ENCODE assay signal across 34 cellular contexts in genomic region chr4:181991374-181991773, GRCh38.
"Had no signal": no experiment of that assay in that cellular context is flagged by ENCODE, and none has a peak within 500 bp of the region (broad histone marks: within the 10 kb centered on the region; RNA-seq: fewer than 3 reads in every experiment).

No MANE protein-coding gene starts in this region.

- H3K27ac Mint-ChIP-seq: activated CD4-positive, alpha-beta memory T cell treated with anti-CD3 and anti-CD28 coated beads for 36 hours; activated CD4-positive, alpha-beta T cell treated with anti-CD3 and anti-CD28 coated beads for 36 hours; activated CD4-positive, alpha-beta T cell treated with anti-CD3 and anti-CD28 coated beads, Interleukin-2, amount 10 ng/mL, durations not matched to agents 24 days and 14 days; activated CD8-positive, alpha-beta memory T cell treated with anti-CD3 and anti-CD28 coated beads, Interleukin-2, amount 10 ng/mL, durations not matched to agents 7 days and 5 days; activated CD8-positive, alpha-beta T cell treated with anti-CD3 and anti-CD28 coated beads, Interleukin-2, amount 10 ng/mL, durations not matched to agents 7 days and 5 days; activated naive CD4-positive, alpha-beta T cell treated with anti-CD3 and anti-CD28 coated beads, Interleukin-2, amount 10 ng/mL, durations not matched to agents 7 days and 5 days; activated naive CD4-positive, alpha-beta T cell treated with anti-CD3 and anti-CD28 coated beads, Interleukin-2, amount 50 U/mL, for 72 hours; activated naive CD8-positive, alpha-beta T cell treated with anti-CD3 and anti-CD28 coated beads, Interleukin-2, amount 10 ng/mL, durations not matched to agents 7 days and 5 days; activated T-helper 1 cell treated with anti-CD3 and anti-CD28 coated beads, Interleukin-12 subunit alpha, Interleukin-12 subunit beta, Interleukin-2, Interleukin-4 antibody, amounts not matched to agents 30 ng/mL and 10 ng/mL and 1 ng/mL, durations not matched to agents 14 hours and 24 hours and 36 hours; activated T-helper 2 cell treated with anti-CD3 and anti-CD28 coated beads, Interferon-gamma antibody, Interleukin-2, Interleukin-4, amounts not matched to agents 10 μg/mL and 5 μg/mL and 100 μg/mL, durations not matched to agents 14 hours and 24 hours and 36 hours; brain; T-helper 17 cell; T-helper 2 cell treated with Interferon-gamma antibody and Interleukin-4, amounts not matched to agents 5 μg/mL and 100 μg/mL, for 36 hours had no signal

- H3K4me1 ChIP-seq: ascending aorta, breast epithelium, colonic mucosa, foreskin keratinocyte, gastrocnemius medialis had no signal

- H3K27me3 ChIP-seq: ascending aorta, breast epithelium, colonic mucosa, gastrocnemius medialis had no signal

- H3K27ac ChIP-seq: ascending aorta, breast epithelium, cardiac muscle cell, colonic mucosa, epithelial cell of prostate, foreskin keratinocyte, gastrocnemius medialis, WERI-Rb-1 had no signal

- H3K36me3 ChIP-seq: ascending aorta, breast epithelium, cardiac muscle cell, colonic mucosa, gastrocnemius medialis, WERI-Rb-1 had no signal

- H3K4me3 Mint-ChIP-seq: activated CD4-positive, alpha-beta memory T cell treated with anti-CD3 and anti-CD28 coated beads for 36 hours; activated CD4-positive, alpha-beta T cell treated with anti-CD3 and anti-CD28 coated beads for 36 hours; activated CD4-positive, alpha-beta T cell treated with anti-CD3 and anti-CD28 coated beads, Interleukin-2, amount 10 ng/mL, durations not matched to agents 24 days and 14 days; activated CD8-positive, alpha-beta memory T cell treated with anti-CD3 and anti-CD28 coated beads, Interleukin-2, amount 10 ng/mL, durations not matched to agents 7 days and 5 days; activated CD8-positive, alpha-beta T cell treated with anti-CD3 and anti-CD28 coated beads, Interleukin-2, amount 10 ng/mL, durations not matched to agents 7 days and 5 days; activated naive CD4-positive, alpha-beta T cell treated with anti-CD3 and anti-CD28 coated beads, Interleukin-2, amount 10 ng/mL, durations not matched to agents 7 days and 5 days; activated naive CD8-positive, alpha-beta T cell treated with anti-CD3 and anti-CD28 coated beads, Interleukin-2, amount 10 ng/mL, durations not matched to agents 7 days and 5 days; activated T-helper 1 cell treated with anti-CD3 and anti-CD28 coated beads, Interleukin-12 subunit alpha, Interleukin-12 subunit beta, Interleukin-2, Interleukin-4 antibody, amounts not matched to agents 30 ng/mL and 10 ng/mL and 1 ng/mL, durations not matched to agents 14 hours and 24 hours and 36 hours; brain; T-helper 17 cell; T-helper 2 cell treated with Interferon-gamma antibody and Interleukin-4, amounts not matched to agents 5 μg/mL and 100 μg/mL, for 36 hours had no signal

- ATAC-seq: activated CD4-positive, alpha-beta T cell treated with anti-CD3 and anti-CD28 coated beads for 36 hours; activated CD8-positive, alpha-beta memory T cell treated with anti-CD3 and anti-CD28 coated beads, Interleukin-2, amount 10 ng/mL, durations not matched to agents 7 days and 5 days; activated CD8-positive, alpha-beta T cell treated with anti-CD3 and anti-CD28 coated beads, Interleukin-2, amount 10 ng/mL, durations not matched to agents 7 days and 5 days; activated naive CD4-positive, alpha-beta T cell treated with anti-CD3 and anti-CD28 coated beads, Interleukin-2, amount 50 U/mL, for 72 hours; foreskin keratinocyte; gastrocnemius medialis; T-helper 17 cell had no signal

- H3K36me3 Mint-ChIP-seq: activated CD4-positive, alpha-beta memory T cell treated with anti-CD3 and anti-CD28 coated beads for 36 hours; activated CD8-positive, alpha-beta memory T cell treated with anti-CD3 and anti-CD28 coated beads, Interleukin-2, amount 10 ng/mL, durations not matched to agents 7 days and 5 days; activated naive CD4-positive, alpha-beta T cell treated with anti-CD3 and anti-CD28 coated beads, Interleukin-2, amount 10 ng/mL, durations not matched to agents 7 days and 5 days; activated naive CD4-positive, alpha-beta T cell treated with anti-CD3 and anti-CD28 coated beads, Interleukin-2, amount 50 U/mL, for 72 hours; activated naive CD8-positive, alpha-beta T cell treated with anti-CD3 and anti-CD28 coated beads, Interleukin-2, amount 10 ng/mL, durations not matched to agents 7 days and 5 days; brain had no signal

- H3K9me3 Mint-ChIP-seq: activated CD4-positive, alpha-beta T cell treated with anti-CD3 and anti-CD28 coated beads, Interleukin-2, amount 10 ng/mL, durations not matched to agents 24 days and 14 days; activated naive CD4-positive, alpha-beta T cell treated with anti-CD3 and anti-CD28 coated beads, Interleukin-2, amount 10 ng/mL, durations not matched to agents 7 days and 5 days; activated naive CD8-positive, alpha-beta T cell treated with anti-CD3 and anti-CD28 coated beads, Interleukin-2, amount 10 ng/mL, durations not matched to agents 7 days and 5 days; activated T-helper 1 cell treated with anti-CD3 and anti-CD28 coated beads, Interleukin-12 subunit alpha, Interleukin-12 subunit beta, Interleukin-2, Interleukin-4 antibody, amounts not matched to agents 30 ng/mL and 10 ng/mL and 1 ng/mL, durations not matched to agents 14 hours and 24 hours and 36 hours; activated T-helper 2 cell treated with anti-CD3 and anti-CD28 coated beads, Interferon-gamma antibody, Interleukin-2, Interleukin-4, amounts not matched to agents 10 μg/mL and 5 μg/mL and 100 μg/mL, durations not matched to agents 14 hours and 24 hours and 36 hours; brain; T-helper 2 cell treated with Interferon-gamma antibody and Interleukin-4, amounts not matched to agents 5 μg/mL and 100 μg/mL, for 36 hours had no signal

- H3K4me1 Mint-ChIP-seq: activated CD4-positive, alpha-beta T cell treated with anti-CD3 and anti-CD28 coated beads for 36 hours; activated CD4-positive, alpha-beta T cell treated with anti-CD3 and anti-CD28 coated beads, Interleukin-2, amount 10 ng/mL, durations not matched to agents 24 days and 14 days; activated CD8-positive, alpha-beta memory T cell treated with anti-CD3 and anti-CD28 coated beads, Interleukin-2, amount 10 ng/mL, durations not matched to agents 7 days and 5 days; activated naive CD4-positive, alpha-beta T cell treated with anti-CD3 and anti-CD28 coated beads, Interleukin-2, amount 10 ng/mL, durations not matched to agents 7 days and 5 days; activated naive CD8-positive, alpha-beta T cell treated with anti-CD3 and anti-CD28 coated beads, Interleukin-2, amount 10 ng/mL, durations not matched to agents 7 days and 5 days; T-helper 17 cell had no signal

- H3K4me3 ChIP-seq: ascending aorta, breast epithelium, cardiac muscle cell, colonic mucosa, gastrocnemius medialis had no signal

- H3K27me3 Mint-ChIP-seq: activated CD4-positive, alpha-beta memory T cell treated with anti-CD3 and anti-CD28 coated beads for 36 hours; activated CD4-positive, alpha-beta T cell treated with anti-CD3 and anti-CD28 coated beads for 36 hours; activated CD4-positive, alpha-beta T cell treated with anti-CD3 and anti-CD28 coated beads, Interleukin-2, amount 10 ng/mL, durations not matched to agents 24 days and 14 days; activated CD8-positive, alpha-beta memory T cell treated with anti-CD3 and anti-CD28 coated beads, Interleukin-2, amount 10 ng/mL, durations not matched to agents 7 days and 5 days; activated naive CD4-positive, alpha-beta T cell treated with anti-CD3 and anti-CD28 coated beads, Interleukin-2, amount 10 ng/mL, durations not matched to agents 7 days and 5 days; activated naive CD8-positive, alpha-beta T cell treated with anti-CD3 and anti-CD28 coated beads, Interleukin-2, amount 10 ng/mL, durations not matched to agents 7 days and 5 days; brain; T-helper 17 cell had no signal

- DNase-seq: activated CD4-positive, alpha-beta memory T cell treated with anti-CD3 and anti-CD28 coated beads for 36 hours; activated CD4-positive, alpha-beta T cell treated with anti-CD3 and anti-CD28 coated beads for 36 hours; activated CD4-positive, alpha-beta T cell treated with anti-CD3 and anti-CD28 coated beads, Interleukin-2, amount 10 ng/mL, durations not matched to agents 24 days and 14 days; activated CD4-positive, CD25-positive, alpha-beta regulatory T cell; activated CD4-positive, CD25-positive, alpha-beta regulatory T cell treated with anti-CD3 and anti-CD28 coated beads, Interleukin-2, amount 50 U/mL, for 72 hours; activated CD8-positive, alpha-beta memory T cell treated with anti-CD3 and anti-CD28 coated beads, Interleukin-2, amount 10 ng/mL, durations not matched to agents 7 days and 5 days; activated CD8-positive, alpha-beta memory T cell treated with anti-CD3 and anti-CD28 coated beads, Interleukin-2, amount 50 U/mL, for 4 hours; activated CD8-positive, alpha-beta T cell treated with anti-CD3 and anti-CD28 coated beads, Interleukin-2, amount 10 ng/mL, durations not matched to agents 7 days and 5 days; activated gamma-delta T cell; activated naive CD4-positive, alpha-beta T cell; activated naive CD4-positive, alpha-beta T cell treated with anti-CD3 and anti-CD28 coated beads, Interleukin-2, amount 10 ng/mL, durations not matched to agents 7 days and 5 days; activated naive CD8-positive, alpha-beta T cell treated with anti-CD3 and anti-CD28 coated beads, Interleukin-2, amount 10 ng/mL, durations not matched to agents 7 days and 5 days; activated T-cell treated with anti-CD3 and anti-CD28 coated beads, Interleukin-2, amount 50 U/mL, for 1 hour; activated T-cell treated with anti-CD3 and anti-CD28 coated beads, Interleukin-2, amount 50 U/mL, for 48 hours; central memory CD4-positive, alpha-beta T cell; cerebellar nuclear complex; colonic mucosa; effector CD8-positive, alpha-beta T cell; foreskin keratinocyte; gastrocnemius medialis; SW 1271; T-helper 1 cell; T-helper 17 cell; T1000; WERI-Rb-1 had no signal

- H3K9me3 ChIP-seq: ascending aorta, breast epithelium, colonic mucosa, gastrocnemius medialis had no signal
